Comparison of ENCODE assay signal across 13 cellular contexts in the genomic region with DNA sequence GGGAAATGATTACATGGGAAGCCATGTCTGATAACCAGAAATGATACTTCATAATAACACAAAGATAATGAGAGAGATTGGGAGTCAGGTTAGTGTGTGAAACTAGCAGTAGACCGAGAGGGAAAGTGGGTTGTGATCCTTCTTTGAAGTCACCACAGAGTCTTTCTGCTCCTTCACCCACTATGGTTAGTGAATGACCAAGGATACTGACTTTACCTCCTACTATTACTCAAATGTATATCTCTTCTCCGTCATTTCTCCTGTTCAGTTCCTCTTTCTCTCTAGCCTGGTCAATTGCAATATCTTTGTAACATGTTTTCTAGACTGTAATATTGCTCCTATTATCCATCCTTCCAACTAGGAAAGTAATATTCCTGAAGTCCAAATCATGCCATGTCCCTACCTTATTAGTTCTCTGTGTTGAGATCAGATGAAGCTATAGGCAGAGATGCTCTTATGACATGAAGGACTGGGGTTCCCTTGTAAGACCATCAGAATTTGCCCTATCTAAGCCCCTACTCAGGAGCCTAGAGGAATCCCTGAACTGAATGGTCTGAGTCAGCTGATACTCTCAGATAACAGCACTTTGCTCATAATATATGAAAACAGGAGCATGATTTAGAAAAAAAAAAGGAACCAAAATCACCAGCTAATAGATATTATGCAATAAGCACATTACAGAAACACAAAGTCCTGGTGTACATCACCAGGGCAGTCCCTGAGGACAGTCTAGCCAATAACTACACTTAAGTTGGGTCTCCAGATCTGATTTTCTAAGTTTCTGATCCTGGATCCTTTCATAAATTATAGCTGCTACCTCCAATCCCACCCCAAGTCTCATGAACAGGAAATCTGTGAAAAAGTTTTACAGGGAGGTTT.
DNase-seq lines count a peak whose midpoint lies in the region; ATAC-seq and TF ChIP-seq lines count a peak whose summit lies in the region.
"Had no signal": no experiment of that assay in that cellular context is flagged by ENCODE, and none has a peak within 500 bp of the region (broad histone marks: within the 10 kb centered on the region; RNA-seq: fewer than 3 reads in every experiment).

No MANE protein-coding gene starts in this region.

- no peak overlapping the region for H3K4me3 Mint-ChIP-seq in CD4-positive, alpha-beta T cell
- H3K4me3 Mint-ChIP-seq: activated CD8-positive, alpha-beta memory T cell treated with anti-CD3 and anti-CD28 coated beads, Interleukin-2, amount 10 ng/mL, durations not matched to agents 7 days and 5 days had no signal

- POLR2A ChIA-PET in CD4-positive, alpha-beta T cell (lab: Charles Lee) = no interaction called here

- H3K27ac Mint-ChIP-seq in CD4-positive, alpha-beta T cell = no peak overlapping the region
- H3K27ac Mint-ChIP-seq: activated CD8-positive, alpha-beta memory T cell treated with anti-CD3 and anti-CD28 coated beads, Interleukin-2, amount 10 ng/mL, durations not matched to agents 7 days and 5 days had no signal

- H3K4me3 ChIP-seq in fibroblast of pulmonary artery (replicated peaks; ENCODE audit: low read depth, low read length) = no peak overlapping the region
- H3K4me3 ChIP-seq: gastrocnemius medialis, SJSA1 had no signal

- no peaks in the 10 kb centered on the region for H3K27me3 Mint-ChIP-seq in CD4-positive, alpha-beta T cell

- H3K9me3 Mint-ChIP-seq in CD4-positive, alpha-beta T cell = peaks cover 1% of the 10 kb centered on the region

- CTCF ChIA-PET in CD4-positive, alpha-beta T cell (lab: Charles Lee) = interaction anchor here (0.6 kb wide), 1 partner anchor 11 kb away, joined by 3 read pairs; no protein-coding TSS in a partner anchor

- intact Hi-C loops in CD4-positive, alpha-beta T cell (cut with DNase I, micrococcal nuclease) = no loop called here

- H3K9me3 ChIP-seq in CD4-positive, alpha-beta T cell (ENCODE audit: control insufficient read depth, low read length) = no peaks in the 10 kb centered on the region
- H3K9me3 ChIP-seq: gastrocnemius medialis, SJSA1 had no signal

- ATAC-seq in GM18517 (IDR thresholded peaks at IDR 0.05; ENCODE audit: unreplicated experiment) = peak; percentile 78
- peak; percentile 91 for ATAC-seq in GM21390 (IDR thresholded peaks at IDR 0.05; ENCODE audit: unreplicated experiment)
- peak; percentile 80 for ATAC-seq in HG03175 (IDR thresholded peaks at IDR 0.05; ENCODE audit: unreplicated experiment)
- no peak for ATAC-seq in CD4-positive, alpha-beta T cell (ENCODE audit: poor library complexity)
- ATAC-seq: activated CD8-positive, alpha-beta memory T cell treated with anti-CD3 and anti-CD28 coated beads, Interleukin-2, amount 10 ng/mL, durations not matched to agents 7 days and 5 days; gastrocnemius medialis had no signal

- no peaks in the 10 kb centered on the region for H3K27me3 ChIP-seq in CD4-positive, alpha-beta T cell (ENCODE audit: control insufficient read depth, insufficient read depth, low read length)
- H3K27me3 ChIP-seq: gastrocnemius medialis, SJSA1 had no signal

- peak; percentile 11 for DNase-seq in fibroblast of pulmonary artery (ENCODE audit: low read depth)
- DNase-seq in CD4-positive, alpha-beta T cell = no peak
- DNase-seq in NCI-H69 (lab: John Stamatoyannopoulos, UW) = no peak
- no peak for DNase-seq in UCSD-AML1 (lab: John Stamatoyannopoulos, UW; ENCODE audit: unreplicated experiment)
- no peak for DNase-seq in NCI-H146 treated with DMSO at 0.1 percent for 48 hours (lab: John Stamatoyannopoulos, UW; ENCODE audit: unreplicated experiment)
- DNase-seq: activated CD8-positive, alpha-beta memory T cell treated with anti-CD3 and anti-CD28 coated beads, Interleukin-2, amount 10 ng/mL, durations not matched to agents 7 days and 5 days; central memory CD4-positive, alpha-beta T cell; gastrocnemius medialis; NCI-H2029 had no signal

- no peak overlapping the region for H3K27ac ChIP-seq in CD4-positive, alpha-beta T cell (ENCODE audit: low read depth, low read length)
- H3K27ac ChIP-seq: gastrocnemius medialis, SJSA1 had no signal

- no peaks in the 10 kb centered on the region for H3K4me1 Mint-ChIP-seq in CD4-positive, alpha-beta T cell (ENCODE audit: low read depth)
- H3K4me1 Mint-ChIP-seq: activated CD8-positive, alpha-beta memory T cell treated with anti-CD3 and anti-CD28 coated beads, Interleukin-2, amount 10 ng/mL, durations not matched to agents 7 days and 5 days had no signal

- no peaks in the 10 kb centered on the region for H3K36me3 Mint-ChIP-seq in CD4-positive, alpha-beta T cell (ENCODE audit: low read depth)
- H3K36me3 Mint-ChIP-seq: activated CD8-positive, alpha-beta memory T cell treated with anti-CD3 and anti-CD28 coated beads, Interleukin-2, amount 10 ng/mL, durations not matched to agents 7 days and 5 days had no signal

- no peak for TF ChIP-seq CTCF in fibroblast of pulmonary artery (IDR thresholded peaks at IDR 0.05; ENCODE audit: low read length, missing control alignments)
- TF ChIP-seq CTCF in CD4-positive, alpha-beta T cell (IDR thresholded peaks at IDR 0.05) = no peak
